23 cellular contexts compared by ENCODE assay signal in genomic region chr12:25797949-25798348, GRCh38.
A peak's percentile ranks its signal among the peaks of the same experiment; 100 is the strongest.
DNase-seq lines count a peak whose midpoint lies in the region; ATAC-seq, FAIRE-seq and TF ChIP-seq lines count a peak whose summit lies in the region.
"Had no signal": no experiment of that assay in that cellular context is flagged by ENCODE, and none has a peak within 500 bp of the region (broad histone marks: within the 10 kb centered on the region; RNA-seq: fewer than 3 reads in every experiment).

No MANE protein-coding gene starts in this region.

- intact Hi-C loops in left cardiac atrium (cut with DNase I) (loop anchor here in 1 of 2 donors (5.0 to 10.0 kb wide), 2 partner anchors 159 to 217 kb away; partner anchors contain the start of gene RASSF8), cardiac septum (cut with DNase I) (no loop called here), thyroid gland (cut with DNase I) (no loop called here), esophagus muscularis mucosa (cut with DNase I) (no loop called here)

- H3K9me3 ChIP-seq in right atrium auricular region, result no peaks in the 10 kb centered on the region
- no peaks in the 10 kb centered on the region for H3K9me3 ChIP-seq in thyroid gland
- no peaks in the 10 kb centered on the region for H3K9me3 ChIP-seq in esophagus muscularis mucosa
- H3K9me3 ChIP-seq: A549, Caco-2 had no signal

- peak; percentile 72 to 85 for ATAC-seq in left cardiac atrium
- ATAC-seq: A549, HCT116, HepG2 had no signal

- H3K4me1 ChIP-seq in right atrium auricular region (peaks cover 0 to 17% of the 10 kb centered on the region in 2 donors), thyroid gland (no peaks in the 10 kb centered on the region), esophagus muscularis mucosa (peaks cover 0 to 14% (median 11%) of the 10 kb centered on the region in 4 donors)
- H3K4me1 ChIP-seq: A549, Caco-2 had no signal

- H3K27me3 ChIP-seq in right atrium auricular region (no peaks in the 10 kb centered on the region), thyroid gland (no peaks in the 10 kb centered on the region), esophagus muscularis mucosa (no peaks in the 10 kb centered on the region)

- 34 to 61% methylated on average over 4 of the region's 4 CpGs for WGBS in thyroid gland, 2 donors
- WGBS in esophagus muscularis mucosa, result 87% methylated on average over 4 of the region's 4 CpGs

- H3K27ac ChIP-seq in right atrium auricular region (peak overlapping the region; percentile 36 to 68), thyroid gland (no peak overlapping the region), esophagus muscularis mucosa (replicated peaks in 1 of 4) (no peak overlapping the region)
- H3K27ac ChIP-seq: 22Rv1, A549, C4-2B, HL-60 had no signal

- H3K4me3 ChIP-seq in right atrium auricular region (no peak overlapping the region), thyroid gland (replicated peaks in 1 of 3) (no peak overlapping the region), esophagus muscularis mucosa (no peak overlapping the region)
- H3K4me3 ChIP-seq: A549 had no signal

- no peak for TF ChIP-seq POLR2A in thyroid gland (IDR thresholded peaks at IDR 0.05)
- TF ChIP-seq POLR2A in esophagus muscularis mucosa (IDR thresholded peaks at IDR 0.05; ENCODE audit: low read depth), result no peak

- DNase-seq in DMS53 (lab: John Stamatoyannopoulos, UW) (peak; percentile 68), DMS53 treated with DMSO at 0.1 percent for 48 hours (lab: John Stamatoyannopoulos, UW; ENCODE audit: unreplicated experiment) (no peak), left cardiac atrium (peak; percentile 38), cardiac septum (ENCODE audit: low spot score) (no peak), right atrium auricular region (ENCODE audit: low spot score) (no peak), thyroid gland (peak; percentile 26 to 49), esophagus muscularis mucosa (ENCODE audit: extremely low spot score) (no peak), RCC 7860 (ENCODE audit: low spot score) (no peak)
- DNase-seq: AML-193; Caco-2; CD4-positive, alpha-beta T cell; DMS79 treated with DMSO at 0.1 percent for 48 hours; GF-D8; GOT3; H7; HFFc6 had no signal

- no peak for FAIRE-seq in RCC 7860 (lab: Jason Lieb, UNC)
- FAIRE-seq: A549, D721Med, HepG2 had no signal

- TF ChIP-seq CTCF in right atrium auricular region (IDR thresholded peaks at IDR 0.05), result no peak
- no peak for TF ChIP-seq CTCF in thyroid gland (IDR thresholded peaks at IDR 0.05)
- no peak for TF ChIP-seq CTCF in esophagus muscularis mucosa (IDR thresholded peaks at IDR 0.05)

- H3K36me3 ChIP-seq in right atrium auricular region (no peaks in the 10 kb centered on the region), thyroid gland (no peaks in the 10 kb centered on the region), esophagus muscularis mucosa (no peaks in the 10 kb centered on the region)

- TF ChIP-seq EP300 in esophagus muscularis mucosa (IDR thresholded peaks at IDR 0.05), result no peak

Comparison
In these comparisons a context has a peak if more than half of its experiments do, and no peak if none do; other contexts are left out.
1. DNase-seq: peak in DMS53 (single experiment), left cardiac atrium (single experiment) and thyroid gland (2 of 2); none in DMS53 treated with DMSO at 0.1 percent for 48 hours (single experiment), cardiac septum (single experiment), right atrium auricular region (single experiment), esophagus muscularis mucosa (single experiment) and RCC 7860 (single experiment).
2. H3K27ac ChIP-seq: peak in right atrium auricular region (2 of 2); none in thyroid gland (0 of 3) and esophagus muscularis mucosa (0 of 4).